ENCODE assay signal across 11 cellular contexts in genomic region chr5:134227786-134228185, GRCh38. TPM values are rescaled to one million over a fixed set of nuclear protein-coding genes. Genes with fewer than 3 reads are reported as not detected.
DNase-seq lines count a peak whose midpoint lies in the region; ATAC-seq and TF ChIP-seq lines count a peak whose summit lies in the region.
"Had no signal": no experiment of that assay in that cellular context is flagged by ENCODE, and none has a peak within 500 bp of the region (broad histone marks: within the 10 kb centered on the region; RNA-seq: fewer than 3 reads in every experiment).

No MANE protein-coding gene starts in this region.

- H3K36me3 ChIP-seq in left ventricle myocardium inferior, result no peaks in the 10 kb centered on the region
- no peaks in the 10 kb centered on the region for H3K36me3 ChIP-seq in transverse colon
- H3K36me3 ChIP-seq in mesenchymal stem cell (ENCODE audit: control insufficient read depth in 1 of 2, insufficient read depth in 2 of 2, low read depth in 1 of 2, low read length in 2 of 2), result no peaks in the 10 kb centered on the region
- peaks cover 25% of the 10 kb centered on the region for H3K36me3 ChIP-seq in WERI-Rb-1
- H3K36me3 ChIP-seq: ovary, stomach had no signal

- no peak overlapping the region for H3K9ac ChIP-seq in mesenchymal stem cell (ENCODE audit: low read length)

- no peak for TF ChIP-seq POLR2A in transverse colon (IDR thresholded peaks at IDR 0.05)

- no peak overlapping the region for H2BK15ac ChIP-seq in mesenchymal stem cell (ENCODE audit: low read depth, poor library complexity, severe bottlenecking)

- in situ Hi-C loops in transverse colon (cut with MboI; ENCODE audit: low pct_ligation_motif_present in 1 of 4, low pct_unique_long_range_greater_than_20kb in 1 of 4, low sequenced_read_pairs in 3 of 4), result no loop called here

- peaks cover 11% of the 10 kb centered on the region for H3K79me1 ChIP-seq in mesenchymal stem cell (replicated peaks; ENCODE audit: low read length, poor library complexity, severe bottlenecking)

- H3K4me3 Mint-ChIP-seq in activated CD4-positive, alpha-beta memory T cell treated with anti-CD3 and anti-CD28 coated beads for 36 hours, result peak overlapping the region; percentile 95
- H3K4me3 Mint-ChIP-seq in glutamatergic neuron (ENCODE audit: unreplicated experiment), result peak overlapping the region; percentile 95

- no peak overlapping the region for H3K27ac Mint-ChIP-seq in activated CD4-positive, alpha-beta memory T cell treated with anti-CD3 and anti-CD28 coated beads for 36 hours
- H3K27ac Mint-ChIP-seq in glutamatergic neuron (ENCODE audit: unreplicated experiment), result peak overlapping the region; percentile 95

- H3K23ac ChIP-seq in mesenchymal stem cell (ENCODE audit: low read length in 2 of 2), result no peak overlapping the region

- WGBS in transverse colon (ENCODE audit: low coverage in 1 of 2), 2 donors, result 75 to 88% methylated on average over 2 to 3 of the region's 3 CpGs
- 100% methylated on average over 3 of the region's 3 CpGs for WGBS in mesenchymal stem cell

- H3K27me3 ChIP-seq in left ventricle myocardium inferior (ENCODE audit: low read depth) (no peaks in the 10 kb centered on the region), transverse colon (no peaks in the 10 kb centered on the region), mesenchymal stem cell (ENCODE audit: control insufficient read depth in 1 of 2, insufficient read depth in 1 of 2, low read length in 2 of 2) (no peaks in the 10 kb centered on the region), WERI-Rb-1 (ENCODE audit: insufficient read depth, low read depth, severe bottlenecking) (no peaks in the 10 kb centered on the region)
- H3K27me3 ChIP-seq: ovary, stomach had no signal

- POLR2A ChIA-PET in activated CD4-positive, alpha-beta memory T cell treated with anti-CD3 and anti-CD28 coated beads for 36 hours (lab: Charles Lee), result interaction anchor here (1.0 kb wide), 1 partner anchor 14 kb away, joined by 3 read pairs; no protein-coding TSS in a partner anchor

- H3K4me3 ChIP-seq in left ventricle myocardium inferior (peak overlapping the region; percentile 89), transverse colon (no peak overlapping the region), mesenchymal stem cell (ENCODE audit: insufficient read depth in 1 of 2, low read depth in 1 of 2, low read length in 2 of 2) (no peak overlapping the region), WERI-Rb-1 (ENCODE audit: low read depth, low read length) (no peak overlapping the region)
- H3K4me3 ChIP-seq: ovary had no signal

- H3K9me3 ChIP-seq in left ventricle myocardium inferior (replicated peaks) (no peaks in the 10 kb centered on the region), transverse colon (no peaks in the 10 kb centered on the region), mesenchymal stem cell (ENCODE audit: control insufficient read depth, low read length) (no peaks in the 10 kb centered on the region), WERI-Rb-1 (ENCODE audit: severe bottlenecking) (no peaks in the 10 kb centered on the region)
- H3K9me3 ChIP-seq: ovary, stomach had no signal

- DNase-seq in left ventricle myocardium inferior (no peak), cardiac septum (ENCODE audit: low spot score) (no peak), glutamatergic neuron (no peak), transverse colon (no peak), mesenchymal stem cell (no peak), WERI-Rb-1 (no peak)
- DNase-seq in activated CD4-positive, alpha-beta memory T cell treated with anti-CD3 and anti-CD28 coated beads for 36 hours, result no peak
- DNase-seq: stomach had no signal

- no peak overlapping the region for H3K14ac ChIP-seq in mesenchymal stem cell (ENCODE audit: low read length in 2 of 2)

- H2AFZ ChIP-seq in mesenchymal stem cell (ENCODE audit: low read depth, low read length), result no peak overlapping the region

- no peak overlapping the region for H4K91ac ChIP-seq in mesenchymal stem cell (ENCODE audit: low read length)

- CTCF ChIA-PET in activated CD4-positive, alpha-beta memory T cell treated with anti-CD3 and anti-CD28 coated beads for 36 hours (lab: Charles Lee), result interaction anchor here (1.3 to 3.2 kb wide), 2 partner anchors 19 to 359 kb away, joined by 3 to 11 read pairs; no protein-coding TSS in a partner anchor

- H2BK12ac ChIP-seq in mesenchymal stem cell (ENCODE audit: low read length in 2 of 2), result no peak overlapping the region

- H3K27ac ChIP-seq in left ventricle myocardium inferior (replicated peaks) (peak overlapping the region; percentile 97), transverse colon (peak overlapping the region in 3 of 4 donors; percentile 100), mesenchymal stem cell (ENCODE audit: low read length, poor library complexity, severe bottlenecking) (no peak overlapping the region), WERI-Rb-1 (no peak overlapping the region)

- no peaks in the 10 kb centered on the region for H3K9me3 Mint-ChIP-seq in activated CD4-positive, alpha-beta memory T cell treated with anti-CD3 and anti-CD28 coated beads for 36 hours
- H3K9me3 Mint-ChIP-seq in glutamatergic neuron (ENCODE audit: unreplicated experiment), result peaks cover 13% of the 10 kb centered on the region

- TF ChIP-seq CTCF in left ventricle myocardium inferior (IDR thresholded peaks at IDR 0.05; ENCODE audit: borderline replicate concordance) (no peak), glutamatergic neuron (IDR thresholded peaks at IDR 0.05; ENCODE audit: partially characterized antibody, unreplicated experiment) (no peak), transverse colon (IDR thresholded peaks at IDR 0.05) (no peak), WERI-Rb-1 (IDR thresholded peaks at IDR 0.05; ENCODE audit: low read depth, low read length) (no peak)

- H3K36me3 Mint-ChIP-seq in activated CD4-positive, alpha-beta memory T cell treated with anti-CD3 and anti-CD28 coated beads for 36 hours, result peaks cover 21% of the 10 kb centered on the region
- no peaks in the 10 kb centered on the region for H3K36me3 Mint-ChIP-seq in glutamatergic neuron (ENCODE audit: unreplicated experiment)

- H3K4me2 ChIP-seq in mesenchymal stem cell (ENCODE audit: low read length, poor library complexity, severe bottlenecking), result no peak overlapping the region

- no peak for ATAC-seq in HG02571 (IDR thresholded peaks at IDR 0.05; ENCODE audit: unreplicated experiment)
- ATAC-seq: left lobe of liver had no signal

- intact Hi-C loops in left ventricle myocardium inferior (cut with micrococcal nuclease), result no loop called here
- intact Hi-C loops in cardiac septum (cut with DNase I), result loop anchor here (2.0 kb wide), 1 partner anchor 51 kb away; the partner anchor contains the start of gene SKP1
- intact Hi-C loops in activated CD4-positive, alpha-beta memory T cell treated with anti-CD3 and anti-CD28 coated beads for 36 hours (cut with micrococcal nuclease), result loop anchor here (5.0 to 10.0 kb wide), 6 partner anchors 60 to 1493 kb away; partner anchors contain the start of genes KIF3A, PCBD2 and VDAC1
- intact Hi-C loops in transverse colon (cut with DNase I; ENCODE audit: low total_unique reads), result no loop called here

- H3K4me1 ChIP-seq in left ventricle myocardium inferior, result peaks cover 57% of the 10 kb centered on the region
- H3K4me1 ChIP-seq in transverse colon, result peaks cover 4 to 30% (median 27%) of the 10 kb centered on the region in 4 donors
- peaks cover 7% of the 10 kb centered on the region for H3K4me1 ChIP-seq in mesenchymal stem cell (ENCODE audit: control insufficient read depth, insufficient read depth, low read depth, low read length)

- no peak overlapping the region for H3K4ac ChIP-seq in mesenchymal stem cell (ENCODE audit: low read depth in 1 of 2, low read length in 2 of 2)

- no peak overlapping the region for H4K8ac ChIP-seq in mesenchymal stem cell (ENCODE audit: low read length)

- no peak for TF ChIP-seq EP300 in transverse colon (IDR thresholded peaks at IDR 0.05; ENCODE audit: low read depth)

- peaks cover 33% of the 10 kb centered on the region for H3K4me1 Mint-ChIP-seq in activated CD4-positive, alpha-beta memory T cell treated with anti-CD3 and anti-CD28 coated beads for 36 hours (ENCODE audit: low read depth)
- peaks cover 19% of the 10 kb centered on the region for H3K4me1 Mint-ChIP-seq in glutamatergic neuron (ENCODE audit: low read depth, unreplicated experiment)

- no peak overlapping the region for H2BK120ac ChIP-seq in mesenchymal stem cell (ENCODE audit: low read depth, low read length)

- H3K27me3 Mint-ChIP-seq in activated CD4-positive, alpha-beta memory T cell treated with anti-CD3 and anti-CD28 coated beads for 36 hours, result no peaks in the 10 kb centered on the region
- peaks cover 6% of the 10 kb centered on the region for H3K27me3 Mint-ChIP-seq in glutamatergic neuron (ENCODE audit: unreplicated experiment)

- H2AK5ac ChIP-seq in mesenchymal stem cell (ENCODE audit: low read length, severe bottlenecking), result no peak overlapping the region

- H2BK5ac ChIP-seq in mesenchymal stem cell (ENCODE audit: low read depth, low read length, poor library complexity, severe bottlenecking), result no peak overlapping the region

- H3K18ac ChIP-seq in mesenchymal stem cell (ENCODE audit: low read depth in 1 of 2, low read length in 2 of 2), result no peak overlapping the region

RNA-seq across cellular contexts. Expression of gene PPP2CA, which starts 1.9 kb away (rescaled TPM):
- total RNA-seq in left ventricle myocardium inferior (163 TPM), cardiac septum (214 TPM), glutamatergic neuron (ENCODE audit: unreplicated experiment) (193 TPM), transverse colon (100 to 1,000 TPM in 3 of 4 donors, 10 to 100 TPM in 1; 30.4 to 198 (median 147) TPM)
- total RNA-seq in activated CD4-positive, alpha-beta memory T cell treated with anti-CD3 and anti-CD28 coated beads for 36 hours, result 100 to 1,000 TPM; 144 to 164 TPM
- 42.6 TPM for polyA plus RNA-seq in mesenchymal stem cell (2013, experiment 1 of 2)
- 43.2 TPM for polyA plus RNA-seq in mesenchymal stem cell (2013, experiment 2 of 2)

RNA-seq across cellular contexts. Expression of gene SKP1, which starts 51.0 kb away (rescaled TPM):
- total RNA-seq in left ventricle myocardium inferior (506 TPM), cardiac septum (494 TPM), glutamatergic neuron (ENCODE audit: unreplicated experiment) (345 TPM), transverse colon (100 to 1,000 TPM in 3 of 4 donors, 10 to 100 TPM in 1; 32.6 to 224 (median 170) TPM)
- 100 to 1,000 TPM; 284 to 286 TPM for total RNA-seq in activated CD4-positive, alpha-beta memory T cell treated with anti-CD3 and anti-CD28 coated beads for 36 hours
- 556 TPM for polyA plus RNA-seq in mesenchymal stem cell (2013, experiment 1 of 2)
- 556 TPM for polyA plus RNA-seq in mesenchymal stem cell (2013, experiment 2 of 2)

Comparison
In these comparisons a context has a peak if more than half of its experiments do, and no peak if none do; other contexts are left out.
1. intact Hi-C loops: an anchor here in cardiac septum (2.0 kb wide) and activated CD4-positive, alpha-beta memory T cell treated with anti-CD3 and anti-CD28 coated beads for 36 hours (5.0 to 10.0 kb wide); none called in left ventricle myocardium inferior and transverse colon.
2. H3K27ac ChIP-seq: peak in left ventricle myocardium inferior (single experiment) and transverse colon (3 of 4); none in mesenchymal stem cell (single experiment) and WERI-Rb-1 (single experiment).